ENCODE assay signal across 16 cellular contexts in the genomic region with DNA sequence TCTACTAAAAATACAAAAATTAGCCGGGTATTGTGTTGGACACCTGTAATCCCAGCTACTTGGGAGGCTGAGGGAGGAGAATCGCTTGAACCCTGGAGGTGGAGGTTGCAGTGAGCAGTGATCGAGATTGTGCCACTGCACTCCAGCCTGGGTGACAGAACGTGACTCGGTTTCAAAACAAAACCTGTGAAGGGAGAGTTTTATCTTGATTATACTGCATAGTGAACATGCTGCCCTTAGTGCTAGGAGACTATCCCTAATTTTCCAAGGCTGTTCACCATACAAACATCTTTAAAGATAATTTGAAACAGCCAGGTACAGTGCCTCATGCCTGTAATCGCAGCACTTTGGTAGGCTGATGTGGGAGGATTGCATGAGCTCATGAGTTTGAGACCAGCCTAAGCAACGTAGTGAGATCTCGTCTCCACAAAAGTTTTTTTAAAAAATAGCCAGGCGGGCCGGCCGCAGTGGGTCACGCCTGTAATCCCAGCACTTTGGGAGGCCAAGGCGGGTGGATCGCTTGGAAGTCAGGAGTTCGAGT. TPM values are rescaled to one million over a fixed set of nuclear protein-coding genes. Genes with fewer than 3 reads are reported as not detected.
"Had no signal": no experiment of that assay in that cellular context is flagged by ENCODE, and none has a peak within 500 bp of the region (broad histone marks: within the 10 kb centered on the region; RNA-seq: fewer than 3 reads in every experiment).

No MANE protein-coding gene starts in this region.

- H3K36me3 ChIP-seq: brain microvascular endothelial cell had no signal

- H3K27ac Mint-ChIP-seq: activated CD4-positive, alpha-beta T cell treated with anti-CD3 and anti-CD28 coated beads for 36 hours; activated T-helper 2 cell treated with anti-CD3 and anti-CD28 coated beads, Interferon-gamma antibody, Interleukin-2, Interleukin-4, amounts not matched to agents 10 μg/mL and 5 μg/mL and 100 μg/mL, durations not matched to agents 14 hours and 24 hours and 36 hours; mesothelial cell of epicardium had no signal

- ATAC-seq: activated CD4-positive, alpha-beta T cell treated with anti-CD3 and anti-CD28 coated beads for 36 hours; activated CD8-positive, alpha-beta T cell treated with anti-CD3 and anti-CD28 coated beads for 36 hours; left ventricle myocardium superior had no signal

- H3K4me3 Mint-ChIP-seq: activated CD4-positive, alpha-beta T cell treated with anti-CD3 and anti-CD28 coated beads for 36 hours; activated CD8-positive, alpha-beta T cell treated with anti-CD3 and anti-CD28 coated beads for 36 hours; mesothelial cell of epicardium had no signal

- H2AFZ ChIP-seq: parathyroid adenoma had no signal

- H3K9me3 Mint-ChIP-seq: activated CD8-positive, alpha-beta T cell treated with anti-CD3 and anti-CD28 coated beads for 36 hours; activated T-helper 2 cell treated with anti-CD3 and anti-CD28 coated beads, Interferon-gamma antibody, Interleukin-2, Interleukin-4, amounts not matched to agents 10 μg/mL and 5 μg/mL and 100 μg/mL, durations not matched to agents 14 hours and 24 hours and 36 hours; mesothelial cell of epicardium had no signal

- H3K36me3 Mint-ChIP-seq: mesothelial cell of epicardium had no signal

- H3K27ac ChIP-seq: brain microvascular endothelial cell, parathyroid adenoma had no signal

- H3K27me3 Mint-ChIP-seq: activated CD4-positive, alpha-beta T cell treated with anti-CD3 and anti-CD28 coated beads for 36 hours; activated CD8-positive, alpha-beta T cell treated with anti-CD3 and anti-CD28 coated beads for 36 hours had no signal

- H3K9ac ChIP-seq: parathyroid adenoma had no signal

- DNase-seq: activated CD4-positive, alpha-beta T cell treated with anti-CD3 and anti-CD28 coated beads for 36 hours; activated CD8-positive, alpha-beta T cell treated with anti-CD3 and anti-CD28 coated beads for 36 hours; activated naive CD4-positive, alpha-beta T cell treated with anti-CD3 and anti-CD28 coated beads, Interleukin-2, amount 50 U/mL, for 16 hours; amygdala; brain microvascular endothelial cell; dermis blood vessel endothelial cell; erythroblast; left ventricle myocardium superior; retina; stimulated activated CD4-positive, alpha-beta T cell treated with anti-CD3 and anti-CD28 coated beads, Interleukin-4, amount 100 ng/mL, for 4 hours; T-helper 9 cell had no signal

- H3K27me3 ChIP-seq: brain microvascular endothelial cell had no signal

- H3K4me3 ChIP-seq: skin epidermis had no signal

RNA-seq across cellular contexts. Expression of a gene that starts 48.8 kb away (rescaled TPM):
- total RNA-seq: activated CD4-positive, alpha-beta T cell treated with anti-CD3 and anti-CD28 coated beads for 36 hours; activated CD8-positive, alpha-beta T cell treated with anti-CD3 and anti-CD28 coated beads for 36 hours; activated T-helper 2 cell treated with anti-CD3 and anti-CD28 coated beads, Interferon-gamma antibody, Interleukin-2, Interleukin-4, amounts not matched to agents 10 μg/mL and 5 μg/mL and 100 μg/mL, durations not matched to agents 14 hours and 24 hours and 36 hours; myocyte had no signal
